8 cellular contexts compared by ENCODE assay signal in genomic region chr6:41970436-41970846, GRCh38. TPM values are rescaled to one million over a fixed set of nuclear protein-coding genes. Genes with fewer than 3 reads are reported as not detected.
DNase-seq lines count a peak whose midpoint lies in the region; ATAC-seq and TF ChIP-seq lines count a peak whose summit lies in the region.

No MANE protein-coding gene starts in this region.

- H3K27me3 ChIP-seq in osteoblast (ENCODE audit: insufficient read depth, low read length), result no peaks in the 10 kb centered on the region
- no peaks in the 10 kb centered on the region for H3K27me3 ChIP-seq in dorsolateral prefrontal cortex

- no peaks in the 10 kb centered on the region for H3K79me2 ChIP-seq in osteoblast (ENCODE audit: insufficient read depth, low read length)

- DNase-seq in AML-193 (lab: John Stamatoyannopoulos, UW) (peak; percentile 93 to 94), OCI-M1 (lab: John Stamatoyannopoulos, UW) (peak; percentile 70), astrocyte of the hippocampus (ENCODE audit: low read depth, low spot score) (peak; percentile 25), osteoblast (ENCODE audit: insufficient read length, low spot score, missing footprints) (peak; percentile 91), dorsolateral prefrontal cortex (no peak), NCI-H187 treated with DMSO at 0.1 percent for 48 hours (lab: John Stamatoyannopoulos, UW) (no peak)

- peak overlapping the region; percentile 37 for H3K27ac ChIP-seq in osteoblast (ENCODE audit: low read depth, low read length)
- no peak overlapping the region for H3K27ac ChIP-seq in dorsolateral prefrontal cortex

- no peaks in the 10 kb centered on the region for H3K9me3 ChIP-seq in osteoblast (ENCODE audit: low read depth, low read length)

- intact Hi-C loops in dorsolateral prefrontal cortex (cut with DNase I), result no loop called here

- peak overlapping the region; percentile 86 for H2AFZ ChIP-seq in osteoblast (ENCODE audit: low read length)

- peak overlapping the region; percentile 65 for H3K4me2 ChIP-seq in osteoblast (ENCODE audit: insufficient read depth, low read length)

- H4K20me1 ChIP-seq in osteoblast (ENCODE audit: insufficient read depth, low read length), result no peaks in the 10 kb centered on the region

- H3K4me3 ChIP-seq in osteoblast (ENCODE audit: insufficient read depth, low read length) (no peak overlapping the region), dorsolateral prefrontal cortex (no peak overlapping the region)

- no peak for ATAC-seq in HG03442 (IDR thresholded peaks at IDR 0.05; ENCODE audit: unreplicated experiment)
- no peak for ATAC-seq in HG02798 (IDR thresholded peaks at IDR 0.05; ENCODE audit: poor library complexity, unreplicated experiment)

- TF ChIP-seq CTCF in osteoblast (IDR thresholded peaks at IDR 0.05; ENCODE audit: extremely low read depth, low read depth, low read length), result no peak
- TF ChIP-seq CTCF in dorsolateral prefrontal cortex (IDR thresholded peaks at IDR 0.05 in 54 of 56, conservative IDR thresholded peaks at IDR 0.05 in 2 of 56; ENCODE audit: low read depth in 1 of 56, partially characterized antibody in 56 of 56), result no peak

- no peaks in the 10 kb centered on the region for H3K36me3 ChIP-seq in osteoblast (ENCODE audit: insufficient read depth, low read length)

- peaks cover 23% of the 10 kb centered on the region for H3K4me1 ChIP-seq in osteoblast (ENCODE audit: insufficient read depth, low read length)

RNA-seq across cellular contexts. Expression of gene CCND3, which starts 28.8 kb away (rescaled TPM):
- total RNA-seq in osteoblast (17.7 and 21.0 TPM in 2 replicates), dorsolateral prefrontal cortex (100 to 1,000 TPM in 21 of 120 experiments, 10 to 100 TPM in 99; 55.7 to 135 (median 83.5) TPM)

RNA-seq across cellular contexts. Expression of gene BYSL, which starts 49.1 kb away (rescaled TPM):
- 11.6 and 11.8 TPM in 2 replicates for total RNA-seq in osteoblast
- 10 to 100 TPM in 69 of 120 experiments, 1 to 10 TPM in 51; 6.6 to 16.7 (median 10.7) TPM for total RNA-seq in dorsolateral prefrontal cortex

RNA-seq across cellular contexts. Expression of gene MED20, which starts 49.5 kb away (rescaled TPM):
- 27.4 and 30.8 TPM in 2 replicates for total RNA-seq in osteoblast
- 10 to 100 TPM in 118 of 120 experiments, 1 to 10 TPM in 2; 7.2 to 21.0 (median 14.8) TPM for total RNA-seq in dorsolateral prefrontal cortex

Comparison
In these comparisons a context has a peak if more than half of its experiments do, and no peak if none do; other contexts are left out.
1. DNase-seq: peak in AML-193 (2 of 2), OCI-M1 (single experiment), astrocyte of the hippocampus (single experiment) and osteoblast (single experiment); none in dorsolateral prefrontal cortex (0 of 10) and NCI-H187 treated with DMSO at 0.1 percent for 48 hours (single experiment).